Comparison of ENCODE assay signal across 8 cellular contexts in the genomic region with DNA sequence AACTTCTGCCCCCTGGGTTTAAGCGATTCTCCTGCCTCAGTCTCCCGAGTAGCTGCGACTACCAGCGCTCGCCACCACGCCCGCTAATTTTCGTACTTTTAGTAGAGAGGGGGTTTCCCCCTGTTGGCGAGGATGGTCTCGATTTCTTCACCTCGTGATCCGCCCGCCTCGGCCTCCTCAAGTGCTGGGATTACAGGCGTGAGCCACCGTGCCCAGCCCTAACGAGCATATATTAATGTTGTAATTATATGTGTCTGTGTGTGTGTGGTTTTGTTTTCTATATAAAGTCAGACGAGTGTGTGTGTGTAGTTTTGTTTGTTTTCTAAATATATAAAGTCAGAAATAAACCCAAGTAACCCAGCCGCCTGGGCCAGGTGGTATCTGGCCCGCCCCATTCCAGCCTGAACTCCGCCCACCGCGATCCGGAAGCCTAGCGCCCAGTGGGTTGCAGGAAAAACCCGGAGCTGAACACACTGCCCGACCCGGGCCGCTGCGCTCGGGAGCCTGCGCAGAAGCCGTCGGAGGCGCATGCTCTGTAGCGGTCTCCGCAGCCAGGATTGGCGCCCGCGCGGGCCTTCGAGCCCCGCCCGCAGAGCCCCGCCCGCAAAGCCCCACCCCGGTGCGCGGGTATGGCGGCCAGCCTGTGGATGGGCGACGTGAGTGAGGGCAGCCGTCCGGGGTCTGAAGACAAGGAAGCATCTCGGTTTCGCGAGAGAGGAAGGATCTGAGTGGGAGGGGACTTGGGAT. TPM values are rescaled to one million over a fixed set of nuclear protein-coding genes. Genes with fewer than 3 reads are reported as not detected.
DNase-seq lines count a peak whose midpoint lies in the region; ATAC-seq lines count a peak whose summit lies in the region.

TSS of gene TRNAU1AP (plus strand) at position 604 of the 747 bp plus-strand sequence. CDS start at position 630, 26 bp downstream.

- H3K79me1 ChIP-seq in mesenchymal stem cell (replicated peaks; ENCODE audit: low read length, poor library complexity, severe bottlenecking): peaks cover 1% of the 10 kb centered on the region

- peak within 1 kb of the TSS; percentile 83 for H3K4me3 ChIP-seq in HUES48 (ENCODE audit: low read depth, low read length)
- peak within 1 kb of the TSS; percentile 88 for H3K4me3 ChIP-seq in NT2/D1 (ENCODE audit: insufficient read length, low read depth)
- peak within 1 kb of the TSS; percentile 79 for H3K4me3 ChIP-seq in endocrine pancreas (ENCODE audit: control insufficient read depth, insufficient read depth, low read length)
- H3K4me3 ChIP-seq in mesenchymal stem cell (ENCODE audit: insufficient read depth in 1 of 2, low read depth in 1 of 2, low read length in 2 of 2): peak within 1 kb of the TSS; percentile 76 to 100

- peak within 1 kb of the TSS in 1 of 2 experiments; percentile 50 for H3K23ac ChIP-seq in mesenchymal stem cell (ENCODE audit: low read length in 2 of 2)

- H3K4me1 ChIP-seq in HUES48 (ENCODE audit: control insufficient read depth, insufficient read depth, low read length) (peaks cover 2% of the 10 kb centered on the region; the same call in 1 of the 2 replicates), NT2/D1 (ENCODE audit: insufficient read depth, insufficient read length) (no peaks in the 10 kb centered on the region), endocrine pancreas (ENCODE audit: control insufficient read depth, insufficient read depth, low read length) (no peaks in the 10 kb centered on the region), mesenchymal stem cell (ENCODE audit: control insufficient read depth, insufficient read depth, low read depth, low read length) (peaks cover 5% of the 10 kb centered on the region)

- DNase-seq in Caki2 (ENCODE audit: low read depth): peak; percentile 90
- DNase-seq in NT2/D1 (ENCODE audit: low read depth, low spot score): peak; percentile 98
- DNase-seq in activated CD8-positive, alpha-beta memory T cell treated with anti-CD3 and anti-CD28 coated beads, Interleukin-2, amount 10 ng/mL, durations not matched to agents 7 days and 5 days: peak; percentile 98
- DNase-seq in mesenchymal stem cell: peak; percentile 95
- DNase-seq in stimulated activated CD8-positive, alpha-beta memory T cell treated with anti-CD3 and anti-CD28 coated beads, Interleukin-12 subunit alpha, Interleukin-12 subunit beta, amount 100 ng/mL, for 24 hours (ENCODE audit: extremely low read depth): peak; percentile 92

- H3K4me3 Mint-ChIP-seq in activated CD8-positive, alpha-beta memory T cell treated with anti-CD3 and anti-CD28 coated beads, Interleukin-2, amount 10 ng/mL, durations not matched to agents 7 days and 5 days: peak within 1 kb of the TSS; percentile 93

- peak within 1 kb of the TSS; percentile 75 for H4K91ac ChIP-seq in mesenchymal stem cell (ENCODE audit: low read length)

- H3K9ac ChIP-seq in HUES48 (ENCODE audit: low read depth, low read length): peak within 1 kb of the TSS; percentile 55
- H3K9ac ChIP-seq in NT2/D1 (ENCODE audit: insufficient read length, low read depth): peak within 1 kb of the TSS; percentile 92
- H3K9ac ChIP-seq in endocrine pancreas (ENCODE audit: control insufficient read depth, insufficient read depth, low read length): peak within 1 kb of the TSS; percentile 97
- peak within 1 kb of the TSS; percentile 99 for H3K9ac ChIP-seq in mesenchymal stem cell (ENCODE audit: low read length)

- peak within 1 kb of the TSS; percentile 86 for H2AFZ ChIP-seq in mesenchymal stem cell (ENCODE audit: low read depth, low read length)

- peaks cover 19% of the 10 kb centered on the region for H3K36me3 Mint-ChIP-seq in activated CD8-positive, alpha-beta memory T cell treated with anti-CD3 and anti-CD28 coated beads, Interleukin-2, amount 10 ng/mL, durations not matched to agents 7 days and 5 days

- H3K27ac ChIP-seq in HUES48 (ENCODE audit: low read depth, low read length) (peak within 1 kb of the TSS; percentile 70), mesenchymal stem cell (ENCODE audit: low read length, poor library complexity, severe bottlenecking) (peak within 1 kb of the TSS; percentile 37)

- no peaks in the 10 kb centered on the region for H3K27me3 Mint-ChIP-seq in activated CD8-positive, alpha-beta memory T cell treated with anti-CD3 and anti-CD28 coated beads, Interleukin-2, amount 10 ng/mL, durations not matched to agents 7 days and 5 days

- in situ Hi-C loops in Caki2 (cut with HindIII; ENCODE audit: low pct_unique_long_range_greater_than_20kb, low sequenced_read_pairs): no loop called here

- peak within 1 kb of the TSS in 1 of 2 experiments; percentile 79 for H3K14ac ChIP-seq in mesenchymal stem cell (ENCODE audit: low read length in 2 of 2)

- peaks cover 23% of the 10 kb centered on the region for H3K4me1 Mint-ChIP-seq in activated CD8-positive, alpha-beta memory T cell treated with anti-CD3 and anti-CD28 coated beads, Interleukin-2, amount 10 ng/mL, durations not matched to agents 7 days and 5 days

- no peaks in the 10 kb centered on the region for H3K9me3 Mint-ChIP-seq in activated CD8-positive, alpha-beta memory T cell treated with anti-CD3 and anti-CD28 coated beads, Interleukin-2, amount 10 ng/mL, durations not matched to agents 7 days and 5 days (ENCODE audit: low read depth)

- peak within 1 kb of the TSS; percentile 73 for H2BK120ac ChIP-seq in mesenchymal stem cell (ENCODE audit: low read depth, low read length)

- ATAC-seq in GM21390 (IDR thresholded peaks at IDR 0.05; ENCODE audit: unreplicated experiment): peak; percentile 91
- ATAC-seq in activated CD8-positive, alpha-beta memory T cell treated with anti-CD3 and anti-CD28 coated beads, Interleukin-2, amount 10 ng/mL, durations not matched to agents 7 days and 5 days: peak; percentile 93

- H3K18ac ChIP-seq in mesenchymal stem cell (ENCODE audit: low read depth in 1 of 2, low read length in 2 of 2): peak within 1 kb of the TSS; percentile 83 to 91

- H2BK5ac ChIP-seq in mesenchymal stem cell (ENCODE audit: low read depth, low read length, poor library complexity, severe bottlenecking): peak within 1 kb of the TSS; percentile 31

- peak within 1 kb of the TSS; percentile 80 for H3K4me2 ChIP-seq in mesenchymal stem cell (ENCODE audit: low read length, poor library complexity, severe bottlenecking)

- peak within 1 kb of the TSS; percentile 37 to 85 for H3K4ac ChIP-seq in mesenchymal stem cell (ENCODE audit: low read depth in 1 of 2, low read length in 2 of 2)

- H2BK12ac ChIP-seq in mesenchymal stem cell (ENCODE audit: low read length in 2 of 2): peak within 1 kb of the TSS; percentile 15 to 54

- H3K9me3 ChIP-seq in HUES48 (ENCODE audit: control insufficient read depth, insufficient read depth, low read length): no peaks in the 10 kb centered on the region
- no peaks in the 10 kb centered on the region for H3K9me3 ChIP-seq in NT2/D1 (ENCODE audit: insufficient read depth, low read length)
- no peaks in the 10 kb centered on the region for H3K9me3 ChIP-seq in endocrine pancreas (ENCODE audit: control insufficient read depth, low read length)
- no peaks in the 10 kb centered on the region for H3K9me3 ChIP-seq in mesenchymal stem cell (ENCODE audit: control insufficient read depth, low read length)

- 9% methylated on average over 54 of the region's 57 CpGs for WGBS in mesenchymal stem cell

- H3K36me3 ChIP-seq in HUES48 (ENCODE audit: control insufficient read depth, insufficient read depth, low read length) (peaks cover 28% of the 10 kb centered on the region), NT2/D1 (ENCODE audit: insufficient read depth, insufficient read length, low read length) (peaks cover 28% of the 10 kb centered on the region), endocrine pancreas (ENCODE audit: control insufficient read depth, insufficient read depth, low read length) (no peaks in the 10 kb centered on the region), mesenchymal stem cell (ENCODE audit: control insufficient read depth in 1 of 2, insufficient read depth in 2 of 2, low read depth in 1 of 2, low read length in 2 of 2) (peaks cover 8 to 15% of the 10 kb centered on the region in 2 experiments)

- peak within 1 kb of the TSS; percentile 83 for H2BK15ac ChIP-seq in mesenchymal stem cell (ENCODE audit: low read depth, poor library complexity, severe bottlenecking)

- peak within 1 kb of the TSS; percentile 82 for H4K8ac ChIP-seq in mesenchymal stem cell (ENCODE audit: low read length)

- peak within 1 kb of the TSS; percentile 97 for H3K27ac Mint-ChIP-seq in activated CD8-positive, alpha-beta memory T cell treated with anti-CD3 and anti-CD28 coated beads, Interleukin-2, amount 10 ng/mL, durations not matched to agents 7 days and 5 days

- CTCF ChIA-PET in activated CD8-positive, alpha-beta memory T cell treated with anti-CD3 and anti-CD28 coated beads, Interleukin-2, amount 10 ng/mL, durations not matched to agents 7 days and 5 days (lab: Charles Lee): interaction anchor here (1.4 to 4.1 kb wide), 6 partner anchors 17 to 304 kb away, joined by 3 to 36 read pairs (median 3); no protein-coding TSS in a partner anchor

- no peak within 1 kb of the TSS for H2AK5ac ChIP-seq in mesenchymal stem cell (ENCODE audit: low read length, severe bottlenecking)

- H3K27me3 ChIP-seq in HUES48 (ENCODE audit: control insufficient read depth, insufficient read depth, low read length) (no peaks in the 10 kb centered on the region), NT2/D1 (ENCODE audit: insufficient read depth, insufficient read length) (no peaks in the 10 kb centered on the region), endocrine pancreas (ENCODE audit: control insufficient read depth, insufficient read depth, low read length) (no peaks in the 10 kb centered on the region), mesenchymal stem cell (ENCODE audit: control insufficient read depth in 1 of 2, insufficient read depth in 1 of 2, low read length in 2 of 2) (no peaks in the 10 kb centered on the region)

RNA-seq across cellular contexts. Expression of gene TRNAU1AP, which starts in this region (rescaled TPM):
- 15.3 and 22.7 TPM in 2 replicates for total RNA-seq in Caki2 (2014; rRNA removed; shearing (Covaris generic); ENCODE audit: low replicate concordance)
- 10 to 100 TPM; 52.8 to 55.2 TPM for total RNA-seq in activated CD8-positive, alpha-beta memory T cell treated with anti-CD3 and anti-CD28 coated beads, Interleukin-2, amount 10 ng/mL, durations not matched to agents 7 days and 5 days
- 18.3 TPM for polyA plus RNA-seq in mesenchymal stem cell (2013, experiment 1 of 2)
- polyA plus RNA-seq in mesenchymal stem cell (2013, experiment 2 of 2): 16.2 TPM

Comparison
In these comparisons a context has a peak if more than half of its experiments do, and no peak if none do; other contexts are left out.
1. Peak in every context shown above with its lines: DNase-seq, ATAC-seq, H3K4me3 ChIP-seq and H3K27ac ChIP-seq.